ENCODE assay signal across 14 cellular contexts in genomic region chr14:105247026-105247425, GRCh38. TPM values are rescaled to one million over a fixed set of nuclear protein-coding genes. Genes with fewer than 3 reads are reported as not detected.
DNase-seq lines count a peak whose midpoint lies in the region; ATAC-seq and TF ChIP-seq lines count a peak whose summit lies in the region.
"Had no signal": no experiment of that assay in that cellular context is flagged by ENCODE, and none has a peak within 500 bp of the region (broad histone marks: within the 10 kb centered on the region; RNA-seq: fewer than 3 reads in every experiment).

No MANE protein-coding gene starts in this region.

- H3K36me3 ChIP-seq in BLaER1 treated with 17β-estradiol and CSF1 and Interleukin-3, amounts not matched to agents 10 nM and 100 nM = peaks cover 39 to 67% (median 45%) of the 10 kb centered on the region in 11 experiments
- H3K36me3 ChIP-seq in Caco-2 (ENCODE audit: control insufficient read depth, insufficient read depth, low read length) = peaks cover 4% of the 10 kb centered on the region; the same call in 1 of the 2 replicates
- H3K36me3 ChIP-seq in upper lobe of left lung = peaks cover 2 to 32% (median 17%) of the 10 kb centered on the region in 4 donors

- POLR2A ChIA-PET in Caco-2 (lab: Charles Lee) = interaction anchor here (1.9 kb wide), 1 partner anchor 54 kb away, joined by 9 read pairs; the partner anchor contains the start of gene BRF1
- POLR2A ChIA-PET in activated CD8-positive, alpha-beta T cell treated with anti-CD3 and anti-CD28 coated beads for 36 hours (lab: Charles Lee) = no interaction called here

- DNase-seq in Caco-2 (no peak), naive B cell (no peak), upper lobe of left lung (no peak), SW 1271 (lab: John Stamatoyannopoulos, UW) (no peak), DMS53 treated with DMSO at 0.1 percent for 48 hours (lab: John Stamatoyannopoulos, UW; ENCODE audit: unreplicated experiment) (no peak)
- DNase-seq in activated CD8-positive, alpha-beta T cell treated with anti-CD3 and anti-CD28 coated beads for 36 hours = no peak
- DNase-seq: amniotic stem cell, GDM1, heart left ventricle, Kasumi-1, kidney, NCI-H1694, NCI-H510A treated with DMSO at 0.1 percent for 48 hours had no signal

- H3K4me3 Mint-ChIP-seq in Caco-2 (ENCODE audit: unreplicated experiment) (peak overlapping the region; percentile 77), naive B cell (peak overlapping the region; percentile 78 to 86 (median 82))
- peak overlapping the region; percentile 74 for H3K4me3 Mint-ChIP-seq in activated CD8-positive, alpha-beta T cell treated with anti-CD3 and anti-CD28 coated beads for 36 hours

- peaks cover 0 to 26% (median 0%) of the 10 kb centered on the region in 11 experiments; a peak in 5 of 22 replicates for H3K27me3 ChIP-seq in BLaER1 treated with 17β-estradiol and CSF1 and Interleukin-3, amounts not matched to agents 10 nM and 100 nM
- H3K27me3 ChIP-seq in Caco-2 (replicated peaks; ENCODE audit: control insufficient read depth, insufficient read depth, low read length) (no peaks in the 10 kb centered on the region), upper lobe of left lung (no peaks in the 10 kb centered on the region)
- H3K27me3 ChIP-seq: heart left ventricle had no signal

- TF ChIP-seq CTCF in Caco-2 (IDR thresholded peaks at IDR 0.05; ENCODE audit: insufficient read depth in 1 of 2, low read depth in 1 of 2, low read length in 1 of 2, severe bottlenecking in 1 of 2, unreplicated experiment in 1 of 2) (no peak), upper lobe of left lung (IDR thresholded peaks at IDR 0.05) (no peak)
- TF ChIP-seq CTCF in activated CD8-positive, alpha-beta T cell treated with anti-CD3 and anti-CD28 coated beads for 36 hours (IDR thresholded peaks at IDR 0.05) = no peak

- intact Hi-C loops in Caco-2 (cut with micrococcal nuclease; ENCODE audit: unreplicated experiment) = no loop called here
- intact Hi-C loops in activated CD8-positive, alpha-beta T cell treated with anti-CD3 and anti-CD28 coated beads for 36 hours (cut with micrococcal nuclease) = no loop called here

- H3K27me3 Mint-ChIP-seq in Caco-2 (ENCODE audit: insufficient read depth, unreplicated experiment) (no peaks in the 10 kb centered on the region), naive B cell (no peaks in the 10 kb centered on the region)
- H3K27me3 Mint-ChIP-seq in activated CD8-positive, alpha-beta T cell treated with anti-CD3 and anti-CD28 coated beads for 36 hours = no peaks in the 10 kb centered on the region

- H3K27ac Mint-ChIP-seq in Caco-2 (ENCODE audit: unreplicated experiment) (peak overlapping the region; percentile 69), naive B cell (peak overlapping the region in 5 of 6 donors; percentile 42 to 88 (median 72))
- no peak overlapping the region for H3K27ac Mint-ChIP-seq in activated CD8-positive, alpha-beta T cell treated with anti-CD3 and anti-CD28 coated beads for 36 hours

- H3K4me2 ChIP-seq in BLaER1 treated with 17β-estradiol and CSF1 and Interleukin-3, amounts not matched to agents 10 nM and 100 nM = peak overlapping the region; percentile 91 to 99 (median 97)

- H3K4me1 Mint-ChIP-seq in Caco-2 (ENCODE audit: low read depth, unreplicated experiment) = peaks cover 7% of the 10 kb centered on the region
- H3K4me1 Mint-ChIP-seq in activated CD8-positive, alpha-beta T cell treated with anti-CD3 and anti-CD28 coated beads for 36 hours (ENCODE audit: low read depth) = peaks cover 26% of the 10 kb centered on the region
- peaks cover 14 to 45% (median 30%) of the 10 kb centered on the region in 3 donors for H3K4me1 Mint-ChIP-seq in naive B cell

- peaks cover 40 to 94% (median 71%) of the 10 kb centered on the region in 11 experiments; a peak in 21 of 22 replicates for H4K20me1 ChIP-seq in BLaER1 treated with 17β-estradiol and CSF1 and Interleukin-3, amounts not matched to agents 10 nM and 100 nM

- CTCF ChIA-PET in Caco-2 (lab: Charles Lee) = no interaction called here
- CTCF ChIA-PET in activated CD8-positive, alpha-beta T cell treated with anti-CD3 and anti-CD28 coated beads for 36 hours (lab: Charles Lee) = interaction anchor here (1.2 to 2.2 kb wide), 3 partner anchors 53 to 105 kb away, joined by 3 to 8 read pairs (median 3); no protein-coding TSS in a partner anchor

- H3K36me3 Mint-ChIP-seq in Caco-2 (ENCODE audit: insufficient read depth, unreplicated experiment) (peaks cover 40% of the 10 kb centered on the region), naive B cell (no peaks in the 10 kb centered on the region)
- peaks cover 16% of the 10 kb centered on the region for H3K36me3 Mint-ChIP-seq in activated CD8-positive, alpha-beta T cell treated with anti-CD3 and anti-CD28 coated beads for 36 hours (ENCODE audit: low read depth)

- H3K9ac ChIP-seq in BLaER1 treated with 17β-estradiol and CSF1 and Interleukin-3, amounts not matched to agents 10 nM and 100 nM = peak overlapping the region in 3 of 11 experiments; percentile 67 to 90 (median 76); a peak in 5 of 22 replicates

- H3K4me3 ChIP-seq in BLaER1 treated with 17β-estradiol and CSF1 and Interleukin-3, amounts not matched to agents 10 nM and 100 nM = peak overlapping the region in 5 of 10 experiments; percentile 71 to 77 (median 77); a peak in 8 of 20 replicates
- H3K4me3 ChIP-seq in Caco-2 (ENCODE audit: low read depth, low read length) (0 out of 2 replicates have a peak overlapping the region, but pooled peaks have one; percentile 84), upper lobe of left lung (no peak overlapping the region)

- no peak for TF ChIP-seq POLR2A in upper lobe of left lung (IDR thresholded peaks at IDR 0.05)

- 96 to 97% methylated on average over 16 of the region's 16 CpGs for WGBS in upper lobe of left lung, 2 donors

- H3K4me1 ChIP-seq in BLaER1 treated with 17β-estradiol and CSF1 and Interleukin-3, amounts not matched to agents 10 nM and 100 nM = peaks cover 29 to 68% (median 58%) of the 10 kb centered on the region in 10 experiments
- H3K4me1 ChIP-seq in Caco-2 (peaks cover 6% of the 10 kb centered on the region), upper lobe of left lung (peaks cover 17 to 31% (median 22%) of the 10 kb centered on the region in 4 donors)

- H3K9me3 Mint-ChIP-seq in Caco-2 (ENCODE audit: unreplicated experiment) = no peaks in the 10 kb centered on the region
- H3K9me3 Mint-ChIP-seq in activated CD8-positive, alpha-beta T cell treated with anti-CD3 and anti-CD28 coated beads for 36 hours = no peaks in the 10 kb centered on the region
- no peaks in the 10 kb centered on the region for H3K9me3 Mint-ChIP-seq in naive B cell

- TSS peak; percentile 45 for BruUV-seq in Caco-2 (replicated peaks; lab: Mats Ljungman, UMichigan)

- ATAC-seq in activated CD8-positive, alpha-beta T cell treated with anti-CD3 and anti-CD28 coated beads for 36 hours = no peak
- ATAC-seq in naive B cell (ENCODE audit: low read depth in 2 of 2) (no peak), upper lobe of left lung (ENCODE audit: low FRiP score in 2 of 2) (no peak)

- H3K9me3 ChIP-seq in BLaER1 treated with 17β-estradiol and CSF1 and Interleukin-3, amounts not matched to agents 10 nM and 100 nM (replicated peaks in 1 of 11) = peaks cover 0 to under 1% (median 0%) of the 10 kb centered on the region in 11 experiments; a peak in 1 of 22 replicates
- H3K9me3 ChIP-seq in Caco-2 (no peaks in the 10 kb centered on the region), upper lobe of left lung (no peaks in the 10 kb centered on the region)
- H3K9me3 ChIP-seq: heart left ventricle had no signal

- no peak for TF ChIP-seq EP300 in upper lobe of left lung (IDR thresholded peaks at IDR 0.05)

- H3K27ac ChIP-seq in BLaER1 treated with 17β-estradiol and CSF1 and Interleukin-3, amounts not matched to agents 10 nM and 100 nM = no peak overlapping the region
- H3K27ac ChIP-seq in upper lobe of left lung = no peak overlapping the region

RNA-seq across cellular contexts. Expression of gene BTBD6, which starts 1.3 kb away (rescaled TPM):
- 22.7 and 25.3 TPM in 2 replicates for total RNA-seq in Caco-2 (2022)
- 10 to 100 TPM; 24.7 to 26.7 TPM for total RNA-seq in activated CD8-positive, alpha-beta T cell treated with anti-CD3 and anti-CD28 coated beads for 36 hours
- polyA plus RNA-seq in naive B cell (ENCODE audit: low read depth in 6 of 6) = 1 to 10 TPM; 2.9 to 9.4 (median 6.1) TPM
- total RNA-seq in upper lobe of left lung = 10 to 100 TPM; 36.4 to 71.7 (median 49.8) TPM

RNA-seq across cellular contexts. Expression of gene BRF1, which starts 53.8 kb away (rescaled TPM):
- total RNA-seq in Caco-2 (2022) (41.6 and 43.6 TPM in 2 replicates), upper lobe of left lung (100 to 1,000 TPM in 1 of 6 donors, 10 to 100 TPM in 5; 38.6 to 195 (median 52.7) TPM)
- 10 to 100 TPM; 25.3 to 26.6 TPM for total RNA-seq in activated CD8-positive, alpha-beta T cell treated with anti-CD3 and anti-CD28 coated beads for 36 hours
- 1 to 10 TPM; 3.1 to 8.9 (median 6.0) TPM for polyA plus RNA-seq in naive B cell (ENCODE audit: low read depth in 6 of 6)
